Comparison of ENCODE assay signal across 9 cellular contexts in the genomic region with DNA sequence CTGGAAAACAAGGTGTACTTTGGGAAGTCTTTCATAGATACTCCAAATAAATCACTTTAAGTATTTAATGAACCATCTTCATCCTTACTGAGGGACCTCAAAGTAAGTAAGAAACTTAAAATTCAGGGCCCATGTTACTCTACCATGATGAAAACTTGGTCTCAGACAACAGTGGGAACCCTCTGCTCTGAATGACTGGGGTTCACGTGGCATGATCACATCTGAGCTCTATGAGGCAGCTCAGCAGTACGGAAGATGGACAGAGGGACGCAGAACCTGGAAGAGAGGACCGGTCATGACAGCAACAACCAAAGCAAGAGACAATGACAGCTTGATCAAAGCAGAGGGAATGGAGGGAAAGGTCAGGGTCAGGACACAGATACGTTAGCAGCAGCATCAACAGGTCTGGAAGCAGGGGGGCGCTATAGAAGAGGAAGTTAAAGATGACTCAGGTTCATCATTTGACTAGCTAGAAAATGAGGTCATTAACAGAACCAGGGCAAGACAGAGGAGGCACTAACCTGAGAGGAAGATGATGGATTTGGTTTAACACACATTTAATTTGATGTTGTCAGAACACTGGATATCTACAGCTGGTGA.
DNase-seq lines count a peak whose midpoint lies in the region; ATAC-seq lines count a peak whose summit lies in the region.
"Had no signal": no experiment of that assay in that cellular context is flagged by ENCODE, and none has a peak within 500 bp of the region (broad histone marks: within the 10 kb centered on the region; RNA-seq: fewer than 3 reads in every experiment).

No MANE protein-coding gene starts in this region.

- H3K27ac Mint-ChIP-seq in stimulated activated naive CD8-positive, alpha-beta T cell treated with anti-CD3 and anti-CD28 coated beads, Interleukin-15, amount 100 ng/mL, for 72 hours: peak overlapping the region; percentile 51 to 92

- peaks cover 18% of the 10 kb centered on the region for H3K4me1 ChIP-seq in effector memory CD4-positive, alpha-beta T cell (ENCODE audit: control insufficient read depth, insufficient read depth, low read length, poor library complexity, severe bottlenecking)

- peaks cover 20% of the 10 kb centered on the region for H3K4me1 Mint-ChIP-seq in stimulated activated naive CD8-positive, alpha-beta T cell treated with anti-CD3 and anti-CD28 coated beads, Interleukin-15, amount 100 ng/mL, for 72 hours

- peak overlapping the region; percentile 2 to 54 for H3K4me3 Mint-ChIP-seq in stimulated activated naive CD8-positive, alpha-beta T cell treated with anti-CD3 and anti-CD28 coated beads, Interleukin-15, amount 100 ng/mL, for 72 hours

- H3K27ac ChIP-seq in effector memory CD4-positive, alpha-beta T cell (ENCODE audit: insufficient read depth, low read length, poor library complexity, severe bottlenecking): peak overlapping the region; percentile 23

- H3K4me3 ChIP-seq in effector memory CD4-positive, alpha-beta T cell (ENCODE audit: insufficient read depth, low read depth, low read length, poor library complexity, severe bottlenecking): no peak overlapping the region

- no peaks in the 10 kb centered on the region for H3K9me3 Mint-ChIP-seq in stimulated activated naive CD8-positive, alpha-beta T cell treated with anti-CD3 and anti-CD28 coated beads, Interleukin-15, amount 100 ng/mL, for 72 hours

- H3K9me3 ChIP-seq in effector memory CD4-positive, alpha-beta T cell (ENCODE audit: control insufficient read depth, low read length): no peaks in the 10 kb centered on the region

- peaks cover 45% of the 10 kb centered on the region for H3K36me3 ChIP-seq in effector memory CD4-positive, alpha-beta T cell (ENCODE audit: control insufficient read depth, insufficient read depth, low read length)

- peak; percentile 94 for ATAC-seq in stimulated activated naive CD8-positive, alpha-beta T cell treated with anti-CD3 and anti-CD28 coated beads, Interleukin-15, amount 100 ng/mL, for 72 hours
- ATAC-seq in GM21381 (IDR thresholded peaks at IDR 0.05; ENCODE audit: unreplicated experiment): no peak
- ATAC-seq: sciatic nerve had no signal

- no peaks in the 10 kb centered on the region for H3K27me3 ChIP-seq in effector memory CD4-positive, alpha-beta T cell (replicated peaks; ENCODE audit: control insufficient read depth, insufficient read depth, low read length, poor library complexity, severe bottlenecking)

- DNase-seq in stimulated activated CD4-positive, alpha-beta T cell treated with anti-CD3 and anti-CD28 coated beads, Interleukin-1b, Interleukin-23, amount 100 ng/mL, for 48 hours: peak; percentile 48
- DNase-seq in stimulated activated CD4-positive, alpha-beta T cell treated with anti-CD3 and anti-CD28 coated beads, Interleukin-12 subunit alpha, Interleukin-12 subunit beta, amount 100 ng/mL, for 4 hours: no peak
- peak; percentile 44 for DNase-seq in OCI-M1 (lab: John Stamatoyannopoulos, UW)
- DNase-seq in effector memory CD4-positive, alpha-beta T cell: no peak
- DNase-seq in stimulated activated naive CD8-positive, alpha-beta T cell treated with anti-CD3 and anti-CD28 coated beads, Interleukin-15, amount 100 ng/mL, for 72 hours: peak in 1 of 2 donors; percentile 42
- no peak for DNase-seq in NCI-H82 treated with DMSO at 0.1 percent for 48 hours (lab: John Stamatoyannopoulos, UW; ENCODE audit: unreplicated experiment)
- no peak for DNase-seq in medulla oblongata (ENCODE audit: extremely low spot score)

- H3K27me3 Mint-ChIP-seq in stimulated activated naive CD8-positive, alpha-beta T cell treated with anti-CD3 and anti-CD28 coated beads, Interleukin-15, amount 100 ng/mL, for 72 hours: no peaks in the 10 kb centered on the region

Comparison
In these comparisons a context has a peak if more than half of its experiments do, and no peak if none do; other contexts are left out.
1. DNase-seq: peak in stimulated activated CD4-positive, alpha-beta T cell treated with anti-CD3 and anti-CD28 coated beads, Interleukin-1b, Interleukin-23, amount 100 ng/mL, for 48 hours (single experiment) and OCI-M1 (single experiment); none in stimulated activated CD4-positive, alpha-beta T cell treated with anti-CD3 and anti-CD28 coated beads, Interleukin-12 subunit alpha, Interleukin-12 subunit beta, amount 100 ng/mL, for 4 hours (single experiment), effector memory CD4-positive, alpha-beta T cell (0 of 3), NCI-H82 treated with DMSO at 0.1 percent for 48 hours (single experiment) and medulla oblongata (single experiment).